In the genomic region with DNA sequence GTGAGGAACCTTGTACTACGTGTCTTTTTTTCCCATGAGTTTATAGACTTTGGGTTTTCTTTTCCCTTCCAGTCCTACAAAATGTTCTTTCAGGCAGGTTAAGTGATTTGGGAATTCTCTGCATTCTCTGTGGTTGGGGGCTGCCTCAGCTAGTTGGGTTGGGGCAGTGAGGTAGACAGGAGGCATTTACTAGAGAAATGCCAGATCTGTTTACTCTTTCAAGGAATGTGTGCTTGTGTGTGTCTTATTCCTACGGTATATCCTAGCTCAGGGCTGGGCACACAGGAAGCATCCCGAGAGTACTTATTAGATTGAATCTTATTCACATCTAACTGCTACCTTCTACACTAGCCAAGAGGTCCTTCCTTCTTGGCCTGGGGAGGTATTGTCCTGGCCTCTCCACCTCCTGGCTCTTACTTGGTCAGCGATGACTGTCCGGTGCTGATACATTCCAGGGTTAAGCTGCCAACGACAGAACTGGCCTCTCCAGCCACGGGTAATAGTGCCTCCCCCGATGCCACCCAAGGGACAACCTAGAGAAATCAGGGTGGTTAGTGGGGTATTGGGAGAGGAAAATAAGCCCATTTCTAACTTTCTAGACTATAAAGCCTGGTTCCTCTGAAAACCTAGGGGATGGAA, we compare ENCODE assay signal across 20 cellular contexts. TPM values are rescaled to one million over a fixed set of nuclear protein-coding genes. Genes with fewer than 3 reads are reported as not detected.
"Had no signal": no experiment of that assay in that cellular context is flagged by ENCODE, and none has a peak within 500 bp of the region (broad histone marks: within the 10 kb centered on the region; RNA-seq: fewer than 3 reads in every experiment).

No MANE protein-coding gene starts in this region.

- H3K4me3 Mint-ChIP-seq: activated CD4-positive, alpha-beta memory T cell treated with anti-CD3 and anti-CD28 coated beads, Interleukin-2, amount 10 ng/mL, durations not matched to agents 7 days and 5 days; activated naive CD4-positive, alpha-beta T cell treated with anti-CD3 and anti-CD28 coated beads, Interleukin-2, amount 50 U/mL, for 24 hours; activated T-cell treated with anti-CD3 and anti-CD28 coated beads, Interleukin-2, amount 50 U/mL, for 24 hours; immature natural killer cell; naive B cell; type B pancreatic cell had no signal

- H3K27me3 Mint-ChIP-seq: activated CD4-positive, alpha-beta memory T cell treated with anti-CD3 and anti-CD28 coated beads, Interleukin-2, amount 10 ng/mL, durations not matched to agents 7 days and 5 days; activated naive CD4-positive, alpha-beta T cell treated with anti-CD3 and anti-CD28 coated beads, Interleukin-2, amount 50 U/mL, for 24 hours; activated T-cell treated with anti-CD3 and anti-CD28 coated beads, Interleukin-2, amount 50 U/mL, for 24 hours; naive B cell; type B pancreatic cell had no signal

- H3K9me3 ChIP-seq: adrenal gland, heart left ventricle, pancreas, suprapubic skin had no signal

- DNase-seq: activated CD4-positive, alpha-beta memory T cell treated with anti-CD3 and anti-CD28 coated beads, Interleukin-2, amount 10 ng/mL, durations not matched to agents 7 days and 5 days; activated CD4-positive, alpha-beta T cell treated with anti-CD3 and anti-CD28 coated beads for 4 hours; activated effector memory CD4-positive, alpha-beta T cell treated with Interleukin-2 at 50 U/mL for 16 hours; activated T-cell treated with anti-CD3 and anti-CD28 coated beads, Interleukin-2, amount 50 U/mL, for 24 hours; foreskin keratinocyte; heart left ventricle; immature natural killer cell; naive B cell; pancreas; stimulated activated CD4-positive, alpha-beta T cell treated with anti-CD3 and anti-CD28 coated beads, Interleukin-15, amount 100 ng/mL, for 24 hours; stimulated activated CD4-positive, alpha-beta T cell treated with anti-CD3 and anti-CD28 coated beads, Interleukin-4, amount 100 ng/mL, for 1 hour; stimulated activated naive CD4-positive, alpha-beta T cell treated with Interleukin-2 at 50 U/mL for 16 hours; T-helper 2 cell had no signal

- H3K27me3 ChIP-seq: adrenal gland, foreskin keratinocyte, heart left ventricle, pancreas, suprapubic skin had no signal

- H3K4me3 ChIP-seq: adrenal gland, lung, pancreas, suprapubic skin had no signal

- H3K27ac ChIP-seq: foreskin keratinocyte, pancreas, suprapubic skin had no signal

- ATAC-seq: foreskin keratinocyte, heart left ventricle, pancreas had no signal

- H3K27ac Mint-ChIP-seq: activated CD4-positive, alpha-beta memory T cell treated with anti-CD3 and anti-CD28 coated beads, Interleukin-2, amount 10 ng/mL, durations not matched to agents 7 days and 5 days; activated naive CD4-positive, alpha-beta T cell treated with anti-CD3 and anti-CD28 coated beads, Interleukin-2, amount 50 U/mL, for 24 hours; type B pancreatic cell had no signal

- H3K9me3 Mint-ChIP-seq: activated CD4-positive, alpha-beta memory T cell treated with anti-CD3 and anti-CD28 coated beads, Interleukin-2, amount 10 ng/mL, durations not matched to agents 7 days and 5 days; activated naive CD4-positive, alpha-beta T cell treated with anti-CD3 and anti-CD28 coated beads, Interleukin-2, amount 50 U/mL, for 24 hours; activated T-cell treated with anti-CD3 and anti-CD28 coated beads, Interleukin-2, amount 50 U/mL, for 24 hours; immature natural killer cell; naive B cell; type B pancreatic cell had no signal

RNA-seq across cellular contexts. Expression of a gene that starts 10.1 kb away (rescaled TPM):
- total RNA-seq: cardiac septum, foreskin keratinocyte, heart left ventricle, renal cortical epithelial cell, suprapubic skin had no signal
- polyA plus RNA-seq: foreskin keratinocyte had no signal
